1 cellular context compared by ENCODE assay signal in genomic region chr11:611001-611996, GRCh38.
TF ChIP-seq lines count a peak whose summit lies in the region.

No MANE protein-coding gene starts in this region.

TF ChIP-seq in IMR-90, 13 proteins besides CTCF, POLR2A, EP300 and RAD21:
- TF ChIP-seq RFX5 (IDR thresholded peaks at IDR 0.05; ENCODE audit: low read depth, low read length) (no peak), RCOR1 (IDR thresholded peaks at IDR 0.05; ENCODE audit: insufficient replicate concordance, low read length) (no peak), CHD1 (IDR thresholded peaks at IDR 0.05; ENCODE audit: low read depth, low read length) (no peak), BHLHE40 (IDR thresholded peaks at IDR 0.05; ENCODE audit: low read depth, low read length) (no peak), FOS (IDR thresholded peaks at IDR 0.05; ENCODE audit: low read depth, low read length) (no peak), ELK1 (IDR thresholded peaks at IDR 0.05; ENCODE audit: borderline replicate concordance, low read depth, low read length) (no peak), SMC3 (IDR thresholded peaks at IDR 0.05; ENCODE audit: low read depth, low read length) (no peak), USF2 (IDR thresholded peaks at IDR 0.05; ENCODE audit: low read depth, low read length) (no peak)
